ENCODE assay signal across 9 cellular contexts in the genomic region with DNA sequence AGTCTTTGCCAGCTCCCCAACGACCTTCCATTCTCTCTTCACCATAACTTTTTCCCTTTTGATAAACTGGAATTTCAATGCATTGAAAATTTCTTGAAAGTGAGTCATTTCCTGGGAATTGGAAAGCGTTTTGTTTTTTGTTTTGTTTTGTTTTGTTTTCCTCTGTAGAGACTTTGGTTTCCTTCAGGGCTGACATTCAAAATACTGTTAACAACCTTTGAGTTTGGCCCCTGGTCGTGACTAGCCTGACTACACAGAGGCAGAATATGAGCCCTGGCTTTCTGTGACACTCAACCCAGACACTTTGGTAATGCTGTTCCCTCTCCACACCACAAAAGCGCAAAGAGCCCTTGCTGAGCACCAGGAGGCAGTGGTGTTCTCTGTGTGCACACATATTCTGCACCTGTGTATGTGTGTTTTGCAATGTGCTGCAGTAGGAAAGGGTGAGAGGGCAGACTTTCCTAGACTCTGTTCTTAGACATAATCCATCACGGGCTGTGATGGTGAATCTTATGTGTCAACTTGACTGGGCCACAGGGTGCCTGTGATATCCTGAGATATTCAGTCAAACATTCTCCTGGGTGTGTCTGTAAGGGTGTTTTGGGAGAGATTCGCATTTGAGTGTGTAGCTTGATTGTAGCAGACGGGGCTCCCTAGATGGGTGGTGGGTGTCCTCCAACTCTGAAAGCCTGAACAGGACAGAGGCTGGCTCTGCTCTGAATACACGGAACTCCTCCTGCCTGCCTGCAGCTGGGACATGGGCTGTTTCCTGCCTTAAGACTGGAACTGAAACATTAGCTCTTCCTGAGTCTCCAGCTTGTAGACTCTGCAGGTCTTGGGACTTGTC. TPM values are rescaled to one million over a fixed set of nuclear protein-coding genes. Genes with fewer than 3 reads are reported as not detected.
A peak's percentile ranks its signal among the peaks of the same experiment; 100 is the strongest.
DNase-seq lines count a peak whose midpoint lies in the region; ATAC-seq and TF ChIP-seq lines count a peak whose summit lies in the region.
"Had no signal": no experiment of that assay in that cellular context is flagged by ENCODE, and none has a peak within 500 bp of the region (broad histone marks: within the 10 kb centered on the region; RNA-seq: fewer than 3 reads in every experiment).

No MANE protein-coding gene starts in this region.

- no peaks in the 10 kb centered on the region for H3K9me3 ChIP-seq in BE2C
- H3K9me3 ChIP-seq in mucosa of descending colon: no peaks in the 10 kb centered on the region

- H3K4me3 ChIP-seq in BE2C (ENCODE audit: low read depth, low read length) (no peak overlapping the region), coronary artery (no peak overlapping the region), mucosa of descending colon (no peak overlapping the region)

- H3K4me1 ChIP-seq in BE2C (no peaks in the 10 kb centered on the region), mucosa of descending colon (ENCODE audit: low read depth) (no peaks in the 10 kb centered on the region)
- H3K4me1 ChIP-seq: parathyroid adenoma had no signal

- no peaks in the 10 kb centered on the region; the same call in 1 of the 2 replicates for H3K27me3 ChIP-seq in BE2C

- H3K27ac ChIP-seq in coronary artery: no peak overlapping the region
- H3K27ac ChIP-seq: parathyroid adenoma had no signal

- peak; percentile 55 for ATAC-seq in GM18499 (IDR thresholded peaks at IDR 0.05; ENCODE audit: insufficient read depth, unreplicated experiment)
- ATAC-seq in HG03342 (IDR thresholded peaks at IDR 0.05; ENCODE audit: unreplicated experiment): peak; percentile 66
- ATAC-seq in mucosa of descending colon: peak; percentile 79

- TF ChIP-seq CTCF in BE2C (IDR thresholded peaks at IDR 0.05; ENCODE audit: low read depth, low read length) (peak; percentile 55), coronary artery (IDR thresholded peaks at IDR 0.05) (peak; percentile 44), mucosa of descending colon (IDR thresholded peaks at IDR 0.05) (no peak)

- intact Hi-C loops in mucosa of descending colon (cut with DNase I, micrococcal nuclease): loop anchor here in 1 of 2 donors (10.0 kb wide), 1 partner anchor 100 kb away; no protein-coding TSS in a partner anchor

- DNase-seq in BE2C (peak; percentile 32), RKO (ENCODE audit: low spot score) (peak; percentile 41), coronary artery (ENCODE audit: low spot score) (peak; percentile 54), mucosa of descending colon (peak in 1 of 3 donors; percentile 27), NCI-H2227 treated with DMSO at 0.1 percent for 48 hours (lab: John Stamatoyannopoulos, UW) (no peak), activated gamma-delta T cell (lab: John Stamatoyannopoulos, UW) (no peak)

- H3K36me3 ChIP-seq in BE2C: no peaks in the 10 kb centered on the region
- no peaks in the 10 kb centered on the region for H3K36me3 ChIP-seq in mucosa of descending colon (ENCODE audit: low read depth)

RNA-seq across cellular contexts. Expression of gene ANKRD10, which starts 29.5 kb away (rescaled TPM):
- polyA plus RNA-seq in BE2C (2012; ENCODE audit: insufficient read depth, insufficient read length, low read depth): 118 TPM
- total RNA-seq in mucosa of descending colon: 100 to 1,000 TPM; 120 to 157 (median 155) TPM

Comparison
In these comparisons a context has a peak if more than half of its experiments do, and no peak if none do; other contexts are left out.
1. DNase-seq: peak in BE2C (single experiment), RKO (single experiment) and coronary artery (single experiment); none in NCI-H2227 treated with DMSO at 0.1 percent for 48 hours (single experiment) and activated gamma-delta T cell (single experiment).
2. Peak in every context shown above with its lines, with median percentiles within 50 percentile points of each other: ATAC-seq.